Comparison of ENCODE assay signal across 8 cellular contexts in genomic region chr14:80955434-80955939, GRCh38. TPM values are rescaled to one million over a fixed set of nuclear protein-coding genes. Genes with fewer than 3 reads are reported as not detected.
DNase-seq lines count a peak whose midpoint lies in the region; ATAC-seq, FAIRE-seq and TF ChIP-seq lines count a peak whose summit lies in the region.

TSHR (plus strand) TSS chr14:80955621; CDS start chr14:80955681, 60 bp downstream.

- no peak for ATAC-seq in stimulated activated effector memory CD8-positive, alpha-beta T cell treated with anti-CD3 and anti-CD28 coated beads, Interleukin-12 subunit alpha, Interleukin-12 subunit beta, amount 100 ng/mL, for 72 hours
- ATAC-seq in GM18858 (IDR thresholded peaks at IDR 0.05; ENCODE audit: unreplicated experiment) (no peak), GM18861 (IDR thresholded peaks at IDR 0.05; ENCODE audit: unreplicated experiment) (no peak)

- H3K27ac Mint-ChIP-seq in stimulated activated effector memory CD8-positive, alpha-beta T cell treated with anti-CD3 and anti-CD28 coated beads, Interleukin-12 subunit alpha, Interleukin-12 subunit beta, amount 100 ng/mL, for 72 hours, result peak within 1 kb of the TSS; percentile 89

- H3K9me3 Mint-ChIP-seq in stimulated activated effector memory CD8-positive, alpha-beta T cell treated with anti-CD3 and anti-CD28 coated beads, Interleukin-12 subunit alpha, Interleukin-12 subunit beta, amount 100 ng/mL, for 72 hours, result no peaks in the 10 kb centered on the region

- peak within 1 kb of the TSS in 3 of 4 donors; percentile 33 to 63 (median 54) for H3K4me3 ChIP-seq in adrenal gland

- peak; percentile 32 for DNase-seq in activated T-cell treated with anti-CD3 and anti-CD28 coated beads, Interleukin-2, amount 50 U/mL, for 1 hour
- DNase-seq in activated T-cell treated with anti-CD3 and anti-CD28 coated beads for 4 hours (no peak), adrenal gland (peak in 2 of 7 donors; percentile 12 to 17), iPS-NIHi7 (ENCODE audit: extremely low spot score) (peak; percentile 50), RCC 7860 (ENCODE audit: low spot score) (no peak)
- DNase-seq in stimulated activated effector memory CD8-positive, alpha-beta T cell treated with anti-CD3 and anti-CD28 coated beads, Interleukin-12 subunit alpha, Interleukin-12 subunit beta, amount 100 ng/mL, for 72 hours (ENCODE audit: low spot score in 2 of 2), result peak in 1 of 2 donors; percentile 49

- intact Hi-C loops in adrenal gland (cut with DNase I), result loop anchor here (2.0 to 10.0 kb wide), 3 partner anchors 31 to 209 kb away; no protein-coding TSS in a partner anchor

- H3K36me3 Mint-ChIP-seq in stimulated activated effector memory CD8-positive, alpha-beta T cell treated with anti-CD3 and anti-CD28 coated beads, Interleukin-12 subunit alpha, Interleukin-12 subunit beta, amount 100 ng/mL, for 72 hours, result peaks cover 6% of the 10 kb centered on the region

- TF ChIP-seq CTCF in adrenal gland (IDR thresholded peaks at IDR 0.05), result no peak

- TF ChIP-seq POLR2A in adrenal gland (IDR thresholded peaks at IDR 0.05), result no peak

- H3K9me3 ChIP-seq in adrenal gland (replicated peaks in 1 of 3), result no peaks in the 10 kb centered on the region

- no peak within 1 kb of the TSS for H3K27ac ChIP-seq in adrenal gland

- peaks cover 30% of the 10 kb centered on the region for H3K4me1 Mint-ChIP-seq in stimulated activated effector memory CD8-positive, alpha-beta T cell treated with anti-CD3 and anti-CD28 coated beads, Interleukin-12 subunit alpha, Interleukin-12 subunit beta, amount 100 ng/mL, for 72 hours

- peak within 1 kb of the TSS; percentile 90 for H3K4me3 Mint-ChIP-seq in stimulated activated effector memory CD8-positive, alpha-beta T cell treated with anti-CD3 and anti-CD28 coated beads, Interleukin-12 subunit alpha, Interleukin-12 subunit beta, amount 100 ng/mL, for 72 hours

- FAIRE-seq in RCC 7860 (lab: Jason Lieb, UNC), result no peak

- peaks cover 8 to 19% of the 10 kb centered on the region in 2 donors for H3K4me1 ChIP-seq in adrenal gland (replicated peaks in 1 of 2)

- H3K27me3 ChIP-seq in adrenal gland, result no peaks in the 10 kb centered on the region

- 17 to 40% (median 23%) methylated on average over 5 to 19 of the region's 19 CpGs for WGBS in adrenal gland, 4 donors

- no peaks in the 10 kb centered on the region for H3K36me3 ChIP-seq in adrenal gland (replicated peaks in 1 of 2)

RNA-seq across cellular contexts. Expression of gene TSHR, which starts in this region (rescaled TPM):
- total RNA-seq in adrenal gland, result 1 to 10 TPM in 3 of 8 donors, under 1 TPM in 5; 0.28 to 5.8 (median 0.80) TPM
- 1 to 10 TPM in 1 of 3 donors, under 1 TPM in 2; 0.27 to 1.7 (median 0.68) TPM for polyA plus RNA-seq in adrenal gland

Comparison
In these comparisons a context has a peak if more than half of its experiments do, and no peak if none do; other contexts are left out.
1. DNase-seq: peak in activated T-cell treated with anti-CD3 and anti-CD28 coated beads, Interleukin-2, amount 50 U/mL, for 1 hour (single experiment) and iPS-NIHi7 (single experiment); none in activated T-cell treated with anti-CD3 and anti-CD28 coated beads for 4 hours (single experiment) and RCC 7860 (single experiment).